In the genomic region with DNA sequence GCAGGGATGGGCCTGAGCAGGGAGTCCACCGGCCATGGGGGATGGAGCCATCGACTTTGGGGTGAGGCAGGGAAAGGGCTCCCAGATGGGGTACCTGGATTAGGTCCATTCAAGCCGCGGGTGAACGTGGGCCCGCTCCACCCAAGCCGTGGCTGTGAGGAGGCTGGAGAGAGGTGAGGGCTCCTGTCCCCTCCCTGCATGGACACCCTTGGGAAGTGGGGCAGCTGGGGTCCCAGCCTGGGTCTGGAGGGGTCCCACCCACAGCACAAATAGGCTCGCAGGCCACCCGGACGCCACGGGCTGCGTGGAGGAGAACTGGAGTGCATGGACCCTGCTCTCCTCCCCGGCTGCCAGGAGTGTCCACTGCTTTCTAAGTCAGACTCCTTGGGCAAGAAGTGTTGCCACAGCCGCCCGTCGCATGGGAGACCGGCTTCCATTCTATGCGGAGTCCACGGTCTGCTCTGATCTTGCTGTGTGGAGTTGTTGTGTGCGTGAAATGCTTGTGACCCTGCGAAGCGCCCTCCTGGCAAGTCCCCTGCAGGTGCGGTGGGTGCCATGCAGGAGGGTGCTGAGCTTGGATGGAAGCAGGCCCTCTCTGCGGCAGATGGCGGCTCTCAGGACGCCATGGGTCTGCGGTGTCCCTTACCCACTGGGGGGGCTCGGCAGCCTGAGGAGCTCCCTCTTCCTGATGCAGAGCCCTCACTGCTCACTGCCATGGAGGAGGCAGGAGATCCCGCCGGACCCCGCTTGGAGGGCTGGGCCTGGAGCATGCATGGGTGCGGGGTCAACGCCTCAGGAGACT, we compare ENCODE assay signal across 1 cellular context.
TF ChIP-seq lines count a peak whose summit lies in the region.

No MANE protein-coding gene starts in this region.

TF ChIP-seq in HEK293, 187 proteins besides CTCF, POLR2A, EP300 and RAD21:
- TF ChIP-seq PRDM2 (tag by site-specific recombination; IDR thresholded peaks at IDR 0.05; ENCODE audit: borderline replicate concordance) (0 out of 2 replicates have a peak, but pooled peaks have one; percentile 21), ZIC2 (tag by site-specific recombination; IDR thresholded peaks at IDR 0.05) (peak; percentile 86), GLIS2 (tag by site-specific recombination; IDR thresholded peaks at IDR 0.05) (peak; percentile 69), HIC1 (tag by site-specific recombination; IDR thresholded peaks at IDR 0.05) (peak; percentile 17; the same call in 1 of the 2 replicates), ZNF391 (tag by site-specific recombination; IDR thresholded peaks at IDR 0.05; ENCODE audit: borderline replicate concordance, low read depth) (0 out of 2 replicates have a peak, but pooled peaks have one; percentile 17), GLIS1 (tag by site-specific recombination; IDR thresholded peaks at IDR 0.05) (peak; percentile 45; the same call in 1 of the 2 replicates), ZXDB (tag by site-specific recombination; IDR thresholded peaks at IDR 0.05) (0 out of 2 replicates have a peak, but pooled peaks have one; percentile 1), SALL2 (tag by site-specific recombination; IDR thresholded peaks at IDR 0.05; ENCODE audit: borderline replicate concordance) (no peak), ZNF311 (tag by site-specific recombination; IDR thresholded peaks at IDR 0.05; ENCODE audit: borderline replicate concordance) (no peak), HOXD13 (CRISPR knock-in tag; IDR thresholded peaks at IDR 0.05; ENCODE audit: borderline replicate concordance) (no peak), PRDM10 (tag by site-specific recombination; IDR thresholded peaks at IDR 0.05) (peak; percentile 37; the same call in 1 of the 2 replicates), ZNF600 (tag by site-specific recombination; IDR thresholded peaks at IDR 0.05) (0 out of 2 replicates have a peak, but pooled peaks have one; percentile 22)
